1 cellular context compared by ENCODE assay signal in the genomic region with DNA sequence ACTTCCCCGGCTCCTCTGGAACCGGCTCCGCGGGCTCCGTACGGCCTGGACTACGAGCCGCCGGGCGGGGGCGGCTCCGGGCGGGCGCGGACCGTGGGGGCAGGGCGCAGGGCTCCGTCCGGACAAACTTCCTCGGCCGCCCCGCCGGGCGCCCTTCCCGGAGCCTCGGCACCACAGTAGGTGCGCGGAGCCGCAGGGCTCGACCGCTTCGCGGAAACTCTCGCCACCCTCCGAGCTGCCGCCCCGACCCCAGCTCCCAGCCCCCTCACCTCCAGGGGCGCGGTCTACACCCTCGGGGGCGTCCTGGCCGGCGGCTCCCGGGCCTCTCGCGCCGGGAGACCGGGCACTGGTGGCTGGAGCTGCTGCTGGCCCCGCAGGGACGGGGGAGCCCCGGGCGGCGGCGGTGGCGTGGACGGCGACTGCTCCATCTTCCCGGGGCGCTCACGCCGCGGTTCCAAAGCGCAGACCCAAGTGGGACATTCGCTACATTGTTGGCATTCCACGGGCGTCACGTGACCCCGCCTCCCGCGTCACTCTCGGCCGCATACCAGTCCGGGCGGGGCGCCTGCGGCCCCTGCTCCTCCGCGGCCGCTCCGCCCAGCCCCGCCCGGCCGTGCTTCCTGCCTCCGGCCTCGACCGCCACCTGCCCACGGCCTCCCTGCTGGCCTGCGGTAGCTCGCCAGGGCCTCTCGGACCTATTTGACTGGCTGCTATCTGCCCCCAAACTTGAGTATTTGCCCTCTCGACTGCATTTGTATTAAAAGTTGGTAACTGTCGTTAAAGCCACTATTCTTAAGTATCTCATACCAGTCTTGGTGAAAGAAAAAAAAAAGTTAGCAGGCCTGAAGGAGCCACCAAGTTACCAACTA.
TF ChIP-seq lines count a peak whose summit lies in the region.

A gene (minus strand): TSS at position 510 of the 869 bp plus-strand sequence. CDS start 15,560 bp downstream, outside the sequence.

TF ChIP-seq in H1, 55 proteins besides CTCF, POLR2A, EP300 and RAD21:
- TF ChIP-seq SP2 (IDR thresholded peaks at IDR 0.05; ENCODE audit: low read length) (no peak), POU5F1 (IDR thresholded peaks at IDR 0.05; ENCODE audit: low read depth, low read length) (no peak), HDAC6 (IDR thresholded peaks at IDR 0.05; ENCODE audit: low read depth, low read length) (no peak), RNF2 (IDR thresholded peaks at IDR 0.05; ENCODE audit: borderline replicate concordance, low read depth, low read length, missing control alignments, poor library complexity, severe bottlenecking) (no peak), SIN3A (conservative IDR thresholded peaks at IDR 0.05 in 1 of 2, IDR thresholded peaks at IDR 0.05 in 1 of 2; ENCODE audit: low read depth in 1 of 2, low read length in 2 of 2) (0 out of 4 replicates have a peak, but pooled peaks of 1 of the 2 experiments have one; percentile 45), CREB1 (IDR thresholded peaks at IDR 0.05) (peak; percentile 89), SIX5 (IDR thresholded peaks at IDR 0.05; ENCODE audit: low read depth, low read length) (no peak), ZNF274 (IDR thresholded peaks at IDR 0.05; ENCODE audit: borderline replicate concordance, extremely low read depth, low read length) (no peak), ASH2L (IDR thresholded peaks at IDR 0.05; ENCODE audit: low read length) (peak; percentile 87), CBX8 (IDR thresholded peaks at IDR 0.05; ENCODE audit: borderline replicate concordance, low read depth, low read length) (no peak), BCL11A (IDR thresholded peaks at IDR 0.05; ENCODE audit: low read depth in 2 of 2, low read length in 2 of 2) (no peak), KDM1A (IDR thresholded peaks at IDR 0.05; ENCODE audit: borderline replicate concordance, low read length) (no peak), KDM5A (IDR thresholded peaks at IDR 0.05; ENCODE audit: low read length) (no peak), CHD1 (IDR thresholded peaks at IDR 0.05; ENCODE audit: low read depth, low read length) (no peak), POLR2AphosphoS5 (IDR thresholded peaks at IDR 0.05; ENCODE audit: low read depth, low read length) (peak; percentile 94), TBP (IDR thresholded peaks at IDR 0.05; ENCODE audit: low read depth, low read length) (peak; percentile 84), EZH2 (IDR thresholded peaks at IDR 0.05; ENCODE audit: low read depth, low read length, severe bottlenecking) (no peak), CTBP2 (IDR thresholded peaks at IDR 0.05; ENCODE audit: borderline replicate concordance, insufficient read depth, insufficient read length, low read length) (peak; percentile 60), TAF1 (IDR thresholded peaks at IDR 0.05; ENCODE audit: low read depth, low read length) (peak; percentile 95), BRCA1 (IDR thresholded peaks at IDR 0.05; ENCODE audit: low read depth, low read length) (no peak), CHD2 (IDR thresholded peaks at IDR 0.05; ENCODE audit: low read length) (no peak), NANOG (IDR thresholded peaks at IDR 0.05; ENCODE audit: insufficient read depth, low read depth, low read length, poor library complexity, severe bottlenecking) (peak; percentile 18), CEBPB (IDR thresholded peaks at IDR 0.05; ENCODE audit: low read depth, low read length) (no peak), SP1 (IDR thresholded peaks at IDR 0.05; ENCODE audit: low read depth, low read length) (peak; percentile 64; the same call in 1 of the 2 replicates), PHF8 (conservative IDR thresholded peaks at IDR 0.05; ENCODE audit: low read depth, low read length) (peak; percentile 94), RFX5 (IDR thresholded peaks at IDR 0.05; ENCODE audit: borderline replicate concordance, low read depth, low read length) (no peak), RXRA (IDR thresholded peaks at IDR 0.05; ENCODE audit: insufficient read depth, low read depth, low read length) (0 out of 2 replicates have a peak, but pooled peaks have one; percentile 12), EGR1 (IDR thresholded peaks at IDR 0.05; ENCODE audit: borderline replicate concordance, low read depth, low read length) (peak; percentile 66), RBBP5 (IDR thresholded peaks at IDR 0.05; ENCODE audit: borderline replicate concordance, low read depth, low read length) (no peak), GTF2F1 (IDR thresholded peaks at IDR 0.05; ENCODE audit: borderline replicate concordance, low read depth, low read length) (peak; percentile 90), KDM4A (IDR thresholded peaks at IDR 0.05; ENCODE audit: low read depth, low read length, severe bottlenecking) (peak; percentile 70), HDAC2 (IDR thresholded peaks at IDR 0.05; ENCODE audit: borderline replicate concordance in 1 of 2, low read depth in 2 of 2, low read length in 2 of 2) (peak in 1 of 2 experiments; percentile 48; a peak in 2 of 4 replicates), TCF12 (IDR thresholded peaks at IDR 0.05; ENCODE audit: low read depth, low read length) (0 out of 2 replicates have a peak, but pooled peaks have one; percentile 69), SP4 (IDR thresholded peaks at IDR 0.05; ENCODE audit: low read length) (no peak), TEAD4 (IDR thresholded peaks at IDR 0.05; ENCODE audit: low read depth, low read length) (peak; percentile 100), BACH1 (IDR thresholded peaks at IDR 0.05; ENCODE audit: low read length) (no peak), TAF7 (optimal IDR thresholded peaks at IDR 0.05; ENCODE audit: borderline replicate concordance, low read depth, low read length) (peak; percentile 69), SRF (IDR thresholded peaks at IDR 0.05; ENCODE audit: low read depth, low read length) (0 out of 2 replicates have a peak, but pooled peaks have one; percentile 8), NRF1 (IDR thresholded peaks at IDR 0.05; ENCODE audit: low read depth, low read length) (no peak)
- TF ChIP-seq, protein P1, sequence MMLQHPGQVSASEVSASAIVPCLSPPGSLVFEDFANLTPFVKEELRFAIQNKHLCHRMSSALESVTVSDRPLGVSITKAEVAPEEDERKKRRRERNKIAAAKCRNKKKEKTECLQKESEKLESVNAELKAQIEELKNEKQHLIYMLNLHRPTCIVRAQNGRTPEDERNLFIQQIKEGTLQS (IDR thresholded peaks at IDR 0.05; ENCODE audit: insufficient read depth, low read depth, low read length) = peak; percentile 66; the same call in 1 of the 2 replicates
- TF ChIP-seq, protein P2, sequence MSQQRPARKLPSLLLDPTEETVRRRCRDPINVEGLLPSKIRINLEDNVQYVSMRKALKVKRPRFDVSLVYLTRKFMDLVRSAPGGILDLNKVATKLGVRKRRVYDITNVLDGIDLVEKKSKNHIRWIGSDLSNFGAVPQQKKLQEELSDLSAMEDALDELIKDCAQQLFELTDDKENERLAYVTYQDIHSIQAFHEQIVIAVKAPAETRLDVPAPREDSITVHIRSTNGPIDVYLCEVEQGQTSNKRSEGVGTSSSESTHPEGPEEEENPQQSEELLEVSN (IDR thresholded peaks at IDR 0.05) = no peak
- TF ChIP-seq, protein P3, sequence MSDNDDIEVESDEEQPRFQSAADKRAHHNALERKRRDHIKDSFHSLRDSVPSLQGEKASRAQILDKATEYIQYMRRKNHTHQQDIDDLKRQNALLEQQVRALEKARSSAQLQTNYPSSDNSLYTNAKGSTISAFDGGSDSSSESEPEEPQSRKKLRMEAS (IDR thresholded peaks at IDR 0.05) = peak; percentile 84
- TF ChIP-seq, protein P4, sequence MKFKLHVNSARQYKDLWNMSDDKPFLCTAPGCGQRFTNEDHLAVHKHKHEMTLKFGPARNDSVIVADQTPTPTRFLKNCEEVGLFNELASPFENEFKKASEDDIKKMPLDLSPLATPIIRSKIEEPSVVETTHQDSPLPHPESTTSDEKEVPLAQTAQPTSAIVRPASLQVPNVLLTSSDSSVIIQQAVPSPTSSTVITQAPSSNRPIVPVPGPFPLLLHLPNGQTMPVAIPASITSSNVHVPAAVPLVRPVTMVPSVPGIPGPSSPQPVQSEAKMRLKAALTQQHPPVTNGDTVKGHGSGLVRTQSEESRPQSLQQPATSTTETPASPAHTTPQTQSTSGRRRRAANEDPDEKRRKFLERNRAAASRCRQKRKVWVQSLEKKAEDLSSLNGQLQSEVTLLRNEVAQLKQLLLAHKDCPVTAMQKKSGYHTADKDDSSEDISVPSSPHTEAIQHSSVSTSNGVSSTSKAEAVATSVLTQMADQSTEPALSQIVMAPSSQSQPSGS (IDR thresholded peaks at IDR 0.05; ENCODE audit: low read length) = no peak
- TF ChIP-seq, protein P5, sequence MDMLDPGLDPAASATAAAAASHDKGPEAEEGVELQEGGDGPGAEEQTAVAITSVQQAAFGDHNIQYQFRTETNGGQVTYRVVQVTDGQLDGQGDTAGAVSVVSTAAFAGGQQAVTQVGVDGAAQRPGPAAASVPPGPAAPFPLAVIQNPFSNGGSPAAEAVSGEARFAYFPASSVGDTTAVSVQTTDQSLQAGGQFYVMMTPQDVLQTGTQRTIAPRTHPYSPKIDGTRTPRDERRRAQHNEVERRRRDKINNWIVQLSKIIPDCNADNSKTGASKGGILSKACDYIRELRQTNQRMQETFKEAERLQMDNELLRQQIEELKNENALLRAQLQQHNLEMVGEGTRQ (IDR thresholded peaks at IDR 0.05; ENCODE audit: low read length) = peak; percentile 98
- TF ChIP-seq, protein P6, sequence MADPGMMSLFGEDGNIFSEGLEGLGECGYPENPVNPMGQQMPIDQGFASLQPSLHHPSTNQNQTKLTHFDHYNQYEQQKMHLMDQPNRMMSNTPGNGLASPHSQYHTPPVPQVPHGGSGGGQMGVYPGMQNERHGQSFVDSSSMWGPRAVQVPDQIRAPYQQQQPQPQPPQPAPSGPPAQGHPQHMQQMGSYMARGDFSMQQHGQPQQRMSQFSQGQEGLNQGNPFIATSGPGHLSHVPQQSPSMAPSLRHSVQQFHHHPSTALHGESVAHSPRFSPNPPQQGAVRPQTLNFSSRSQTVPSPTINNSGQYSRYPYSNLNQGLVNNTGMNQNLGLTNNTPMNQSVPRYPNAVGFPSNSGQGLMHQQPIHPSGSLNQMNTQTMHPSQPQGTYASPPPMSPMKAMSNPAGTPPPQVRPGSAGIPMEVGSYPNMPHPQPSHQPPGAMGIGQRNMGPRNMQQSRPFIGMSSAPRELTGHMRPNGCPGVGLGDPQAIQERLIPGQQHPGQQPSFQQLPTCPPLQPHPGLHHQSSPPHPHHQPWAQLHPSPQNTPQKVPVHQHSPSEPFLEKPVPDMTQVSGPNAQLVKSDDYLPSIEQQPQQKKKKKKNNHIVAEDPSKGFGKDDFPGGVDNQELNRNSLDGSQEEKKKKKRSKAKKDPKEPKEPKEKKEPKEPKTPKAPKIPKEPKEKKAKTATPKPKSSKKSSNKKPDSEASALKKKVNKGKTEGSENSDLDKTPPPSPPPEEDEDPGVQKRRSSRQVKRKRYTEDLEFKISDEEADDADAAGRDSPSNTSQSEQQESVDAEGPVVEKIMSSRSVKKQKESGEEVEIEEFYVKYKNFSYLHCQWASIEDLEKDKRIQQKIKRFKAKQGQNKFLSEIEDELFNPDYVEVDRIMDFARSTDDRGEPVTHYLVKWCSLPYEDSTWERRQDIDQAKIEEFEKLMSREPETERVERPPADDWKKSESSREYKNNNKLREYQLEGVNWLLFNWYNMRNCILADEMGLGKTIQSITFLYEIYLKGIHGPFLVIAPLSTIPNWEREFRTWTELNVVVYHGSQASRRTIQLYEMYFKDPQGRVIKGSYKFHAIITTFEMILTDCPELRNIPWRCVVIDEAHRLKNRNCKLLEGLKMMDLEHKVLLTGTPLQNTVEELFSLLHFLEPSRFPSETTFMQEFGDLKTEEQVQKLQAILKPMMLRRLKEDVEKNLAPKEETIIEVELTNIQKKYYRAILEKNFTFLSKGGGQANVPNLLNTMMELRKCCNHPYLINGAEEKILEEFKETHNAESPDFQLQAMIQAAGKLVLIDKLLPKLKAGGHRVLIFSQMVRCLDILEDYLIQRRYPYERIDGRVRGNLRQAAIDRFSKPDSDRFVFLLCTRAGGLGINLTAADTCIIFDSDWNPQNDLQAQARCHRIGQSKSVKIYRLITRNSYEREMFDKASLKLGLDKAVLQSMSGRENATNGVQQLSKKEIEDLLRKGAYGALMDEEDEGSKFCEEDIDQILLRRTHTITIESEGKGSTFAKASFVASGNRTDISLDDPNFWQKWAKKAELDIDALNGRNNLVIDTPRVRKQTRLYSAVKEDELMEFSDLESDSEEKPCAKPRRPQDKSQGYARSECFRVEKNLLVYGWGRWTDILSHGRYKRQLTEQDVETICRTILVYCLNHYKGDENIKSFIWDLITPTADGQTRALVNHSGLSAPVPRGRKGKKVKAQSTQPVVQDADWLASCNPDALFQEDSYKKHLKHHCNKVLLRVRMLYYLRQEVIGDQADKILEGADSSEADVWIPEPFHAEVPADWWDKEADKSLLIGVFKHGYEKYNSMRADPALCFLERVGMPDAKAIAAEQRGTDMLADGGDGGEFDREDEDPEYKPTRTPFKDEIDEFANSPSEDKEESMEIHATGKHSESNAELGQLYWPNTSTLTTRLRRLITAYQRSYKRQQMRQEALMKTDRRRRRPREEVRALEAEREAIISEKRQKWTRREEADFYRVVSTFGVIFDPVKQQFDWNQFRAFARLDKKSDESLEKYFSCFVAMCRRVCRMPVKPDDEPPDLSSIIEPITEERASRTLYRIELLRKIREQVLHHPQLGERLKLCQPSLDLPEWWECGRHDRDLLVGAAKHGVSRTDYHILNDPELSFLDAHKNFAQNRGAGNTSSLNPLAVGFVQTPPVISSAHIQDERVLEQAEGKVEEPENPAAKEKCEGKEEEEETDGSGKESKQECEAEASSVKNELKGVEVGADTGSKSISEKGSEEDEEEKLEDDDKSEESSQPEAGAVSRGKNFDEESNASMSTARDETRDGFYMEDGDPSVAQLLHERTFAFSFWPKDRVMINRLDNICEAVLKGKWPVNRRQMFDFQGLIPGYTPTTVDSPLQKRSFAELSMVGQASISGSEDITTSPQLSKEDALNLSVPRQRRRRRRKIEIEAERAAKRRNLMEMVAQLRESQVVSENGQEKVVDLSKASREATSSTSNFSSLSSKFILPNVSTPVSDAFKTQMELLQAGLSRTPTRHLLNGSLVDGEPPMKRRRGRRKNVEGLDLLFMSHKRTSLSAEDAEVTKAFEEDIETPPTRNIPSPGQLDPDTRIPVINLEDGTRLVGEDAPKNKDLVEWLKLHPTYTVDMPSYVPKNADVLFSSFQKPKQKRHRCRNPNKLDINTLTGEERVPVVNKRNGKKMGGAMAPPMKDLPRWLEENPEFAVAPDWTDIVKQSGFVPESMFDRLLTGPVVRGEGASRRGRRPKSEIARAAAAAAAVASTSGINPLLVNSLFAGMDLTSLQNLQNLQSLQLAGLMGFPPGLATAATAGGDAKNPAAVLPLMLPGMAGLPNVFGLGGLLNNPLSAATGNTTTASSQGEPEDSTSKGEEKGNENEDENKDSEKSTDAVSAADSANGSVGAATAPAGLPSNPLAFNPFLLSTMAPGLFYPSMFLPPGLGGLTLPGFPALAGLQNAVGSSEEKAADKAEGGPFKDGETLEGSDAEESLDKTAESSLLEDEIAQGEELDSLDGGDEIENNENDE (IDR thresholded peaks at IDR 0.05; ENCODE audit: insufficient replicate concordance, low read length) = no peak
TF ChIP-seq in H1: peak in this region for 22.
